ENCODE assay signal across 25 cellular contexts in genomic region chr2:100524331-100524730, GRCh38. TPM values are rescaled to one million over a fixed set of nuclear protein-coding genes. Genes with fewer than 3 reads are reported as not detected.
"Had no signal": no experiment of that assay in that cellular context is flagged by ENCODE, and none has a peak within 500 bp of the region (broad histone marks: within the 10 kb centered on the region; RNA-seq: fewer than 3 reads in every experiment).

No MANE protein-coding gene starts in this region.

- H3K4me3 ChIP-seq: adrenal gland, dorsolateral prefrontal cortex, gastroesophageal sphincter, heart right ventricle, smooth muscle cell, upper lobe of right lung had no signal

- H3K27ac ChIP-seq: adrenal gland, gastroesophageal sphincter, heart right ventricle, neutrophil, upper lobe of right lung, VCaP had no signal

- H3K4me1 ChIP-seq: adrenal gland, gastroesophageal sphincter, heart right ventricle, upper lobe of right lung had no signal

- H3K36me3 ChIP-seq: adrenal gland, gastroesophageal sphincter, heart right ventricle, neutrophil, upper lobe of right lung had no signal

- H3K4me2 ChIP-seq: smooth muscle cell had no signal

- H3K27me3 ChIP-seq: adrenal gland, dorsolateral prefrontal cortex, gastroesophageal sphincter, heart right ventricle, neutrophil, upper lobe of right lung had no signal

- DNase-seq: activated CD4-positive, alpha-beta memory T cell treated with anti-CD3 and anti-CD28 coated beads, Interleukin-2, amount 10 ng/mL, durations not matched to agents 7 days and 5 days; activated CD4-positive, alpha-beta T cell treated with anti-CD3 and anti-CD28 coated beads for 4 hours; activated effector memory CD4-positive, alpha-beta T cell treated with Interleukin-2 at 50 U/mL for 16 hours; activated T-cell treated with anti-CD3 and anti-CD28 coated beads, Interleukin-2, amount 50 U/mL, for 24 hours; adrenal gland; dorsolateral prefrontal cortex; heart right ventricle; left colon; natural killer cell; right cardiac atrium; stimulated activated CD4-positive, alpha-beta T cell treated with anti-CD3 and anti-CD28 coated beads, Interleukin-4, amount 100 ng/mL, for 4 hours; stimulated activated CD8-positive, alpha-beta memory T cell treated with anti-CD3 and anti-CD28 coated beads, Interleukin-4, amount 100 ng/mL, for 48 hours; stimulated activated naive CD8-positive, alpha-beta T cell treated with anti-CD3 and anti-CD28 coated beads, Interleukin-15, Interleukin-2, amounts not matched to agents 100 U/mL and 50 U/mL, for 24 hours; upper lobe of right lung had no signal

- H3K9me3 ChIP-seq: adrenal gland, gastroesophageal sphincter, heart right ventricle, neutrophil, upper lobe of right lung had no signal

RNA-seq across cellular contexts. Expression of gene NMS, which starts 54.0 kb away (rescaled TPM):
- total RNA-seq: activated CD4-positive, alpha-beta memory T cell treated with anti-CD3 and anti-CD28 coated beads, Interleukin-2, amount 10 ng/mL, durations not matched to agents 7 days and 5 days; adrenal gland; cardiac septum; esophagus mucosa; gastroesophageal sphincter; heart right ventricle; left colon; lung microvascular endothelial cell; mucosa of gallbladder; natural killer cell; posterior vena cava; right cardiac atrium; smooth muscle cell; T-helper 1 cell treated with Interleukin-12 subunit alpha and Interleukin-12 subunit beta and Interleukin-4 antibody, amounts not matched to agents 30 ng/mL and 1 ng/mL, for 36 hours; temporal lobe; upper lobe of right lung had no signal
- polyA plus RNA-seq: adrenal gland, heart right ventricle, right cardiac atrium, smooth muscle cell had no signal
